ENCODE assay signal across 5 cellular contexts in the genomic region with DNA sequence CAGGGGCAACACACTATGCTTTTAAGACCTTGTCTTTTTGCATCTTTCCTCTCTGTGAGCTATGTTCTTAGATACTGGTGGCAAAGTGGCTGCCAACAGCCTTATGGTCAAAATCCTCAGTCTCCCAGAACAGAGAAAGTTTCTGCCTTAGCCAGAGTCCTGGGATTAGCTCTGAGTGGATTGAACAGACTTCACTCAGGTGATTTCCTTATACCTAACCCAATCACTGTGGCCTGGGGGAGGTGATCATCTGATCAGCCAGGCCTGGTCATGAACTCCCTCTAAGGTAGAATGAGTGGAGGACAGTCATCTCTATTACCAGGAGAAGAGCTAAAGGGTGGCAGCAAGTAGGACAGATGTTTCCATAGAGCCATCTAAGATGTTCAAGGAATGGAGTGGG.
"Had no signal": no experiment of that assay in that cellular context is flagged by ENCODE, and none has a peak within 500 bp of the region (broad histone marks: within the 10 kb centered on the region; RNA-seq: fewer than 3 reads in every experiment).

No MANE protein-coding gene starts in this region.

- H3K4me3 ChIP-seq: GM23338, K562 had no signal

- H3K27ac Mint-ChIP-seq: GM23338, H9 had no signal

- H3K9me3 Mint-ChIP-seq: GM23338, H9 had no signal

- H3K4me3 Mint-ChIP-seq: GM23338, H9 had no signal

- ATAC-seq: GM23338, K562 had no signal

- DNase-seq: H9, HCEC 1CT, IMR-90 had no signal
